In genomic region chr10:77408259-77408658, GRCh38 we compare ENCODE assay signal across 2 cellular contexts.
TF ChIP-seq lines count a peak whose summit lies in the region.

No MANE protein-coding gene starts in this region.

TF ChIP-seq in IMR-90, 13 proteins besides CTCF, POLR2A, EP300 and RAD21:
- TF ChIP-seq ELK1 (IDR thresholded peaks at IDR 0.05; ENCODE audit: borderline replicate concordance, low read depth, low read length): no peak
- TF ChIP-seq MAFK (IDR thresholded peaks at IDR 0.05; ENCODE audit: low read depth, low read length): no peak
- TF ChIP-seq SMC3 (IDR thresholded peaks at IDR 0.05; ENCODE audit: low read depth, low read length): no peak
- TF ChIP-seq USF2 (IDR thresholded peaks at IDR 0.05; ENCODE audit: low read depth, low read length): no peak
- TF ChIP-seq RFX5 (IDR thresholded peaks at IDR 0.05; ENCODE audit: low read depth, low read length): no peak
- TF ChIP-seq MXI1 (IDR thresholded peaks at IDR 0.05; ENCODE audit: borderline replicate concordance, low read depth, low read length): no peak
- TF ChIP-seq BHLHE40 (IDR thresholded peaks at IDR 0.05; ENCODE audit: low read depth, low read length): no peak
- TF ChIP-seq MAZ (IDR thresholded peaks at IDR 0.05; ENCODE audit: borderline replicate concordance, low read depth, low read length): no peak

TF ChIP-seq in WTC11, 78 proteins besides CTCF, POLR2A, EP300 and RAD21 (continued from another document):
- no peak for TF ChIP-seq ZNF121 (CRISPR knock-in tag; IDR thresholded peaks at IDR 0.05)
- no peak for TF ChIP-seq MXD4 (CRISPR knock-in tag; IDR thresholded peaks at IDR 0.05; ENCODE audit: borderline replicate concordance)
- TF ChIP-seq IRF1 (CRISPR knock-in tag; IDR thresholded peaks at IDR 0.05): no peak
